In genomic region chr12:103840881-103841689, GRCh38 we compare ENCODE assay signal across 8 cellular contexts. TPM values are rescaled to one million over a fixed set of nuclear protein-coding genes. Genes with fewer than 3 reads are reported as not detected.
DNase-seq lines count a peak whose midpoint lies in the region; ATAC-seq, FAIRE-seq and TF ChIP-seq lines count a peak whose summit lies in the region.

Gene NT5DC3 (minus strand): TSS chr12:103841234. CDS start chr12:103841156, 78 bp downstream.

- TF ChIP-seq EP300 in SK-N-SH (IDR thresholded peaks at IDR 0.05; ENCODE audit: borderline replicate concordance in 1 of 2, low read depth in 1 of 2, low read length in 1 of 2): no peak

- H3F3A ChIP-seq in SK-N-SH (replicated peaks; ENCODE audit: insufficient read depth): no peaks in the 10 kb centered on the region

- H3K9me3 Mint-ChIP-seq in activated naive CD4-positive, alpha-beta T cell treated with anti-CD3 and anti-CD28 coated beads, Interleukin-2, amount 50 U/mL, for 72 hours: no peaks in the 10 kb centered on the region

- no peaks in the 10 kb centered on the region for H3K9me2 ChIP-seq in SK-N-SH

- H3K9ac ChIP-seq in SK-N-SH: peak within 1 kb of the TSS; percentile 90

- 2% methylated on average over 23 of the region's 86 CpGs for WGBS in SK-N-SH (ENCODE audit: low lambda C conversion rate)
- WGBS in pancreas, 2 donors: 1 to 2% methylated on average over 48 to 86 of the region's 86 CpGs
- WGBS in thyroid gland, 2 donors: 1% methylated on average over 18 to 30 of the region's 86 CpGs

- H3K27me3 ChIP-seq in HAP-1 (ENCODE audit: low read depth) (no peaks in the 10 kb centered on the region), SK-N-SH (ENCODE audit: insufficient read depth) (no peaks in the 10 kb centered on the region), pancreas (no peaks in the 10 kb centered on the region), thyroid gland (no peaks in the 10 kb centered on the region)

- TF ChIP-seq POLR2A in thyroid gland (IDR thresholded peaks at IDR 0.05): peak; percentile 68 to 97

- peak within 1 kb of the TSS; percentile 82 for H3K4me2 ChIP-seq in SK-N-SH

- in situ Hi-C loops in HAP-1 (cut with MboI; ENCODE audit: low sequenced_read_pairs): no loop called here

- peak within 1 kb of the TSS; percentile 44 to 65; a peak in 2 of 4 replicates for H3K27ac ChIP-seq in SK-N-SH (ENCODE audit: low read depth in 2 of 2, low read length in 1 of 2)
- peak within 1 kb of the TSS; percentile 39 to 72 (median 70) for H3K27ac ChIP-seq in pancreas
- peak within 1 kb of the TSS; percentile 42 to 81 (median 46) for H3K27ac ChIP-seq in thyroid gland

- H3K4me1 ChIP-seq in HAP-1: peaks cover 14% of the 10 kb centered on the region
- peaks cover 5 to 11% of the 10 kb centered on the region in 2 experiments; a peak in 2 of 4 replicates for H3K4me1 ChIP-seq in SK-N-SH (ENCODE audit: control insufficient read depth in 1 of 2, insufficient read depth in 2 of 2, low read depth in 1 of 2, low read length in 1 of 2)
- H3K4me1 ChIP-seq in pancreas: peaks cover 11 to 26% (median 14%) of the 10 kb centered on the region in 3 donors
- peaks cover 6 to 19% of the 10 kb centered on the region in 2 donors for H3K4me1 ChIP-seq in thyroid gland

- peak within 1 kb of the TSS; percentile 88 to 89 for H3K27ac Mint-ChIP-seq in activated naive CD4-positive, alpha-beta T cell treated with anti-CD3 and anti-CD28 coated beads, Interleukin-2, amount 50 U/mL, for 72 hours

- TF ChIP-seq RAD21 in SK-N-SH (IDR thresholded peaks at IDR 0.05; ENCODE audit: low read length): no peak

- H3K4me3 ChIP-seq in HAP-1 (peak within 1 kb of the TSS; percentile 73), SK-N-SH (ENCODE audit: low read depth in 2 of 2, low read length in 1 of 2) (peak within 1 kb of the TSS; percentile 75 to 84), pancreas (peak within 1 kb of the TSS; percentile 70 to 86 (median 77)), thyroid gland (replicated peaks in 1 of 3) (peak within 1 kb of the TSS; percentile 46 to 71 (median 68))

- no peaks in the 10 kb centered on the region for H3K9me3 ChIP-seq in HAP-1
- H3K9me3 ChIP-seq in SK-N-SH: no peaks in the 10 kb centered on the region
- H3K9me3 ChIP-seq in pancreas: no peaks in the 10 kb centered on the region
- no peaks in the 10 kb centered on the region for H3K9me3 ChIP-seq in thyroid gland

- intact Hi-C loops in head of caudate nucleus (cut with DNase I): no loop called here
- intact Hi-C loops in pancreas (cut with DNase I): no loop called here
- intact Hi-C loops in thyroid gland (cut with DNase I): no loop called here

- H3K36me3 Mint-ChIP-seq in activated naive CD4-positive, alpha-beta T cell treated with anti-CD3 and anti-CD28 coated beads, Interleukin-2, amount 50 U/mL, for 72 hours: no peaks in the 10 kb centered on the region

- peak; percentile 97 for DNase-seq in GM03348 (ENCODE audit: low spot score)
- DNase-seq in HAP-1 (ENCODE audit: low spot score in 2 of 2): peak; percentile 64 to 84
- DNase-seq in M059J (ENCODE audit: low read depth): peak; percentile 77
- peak; percentile 97 for DNase-seq in SK-N-SH
- peak; percentile 84 for DNase-seq in activated naive CD4-positive, alpha-beta T cell treated with anti-CD3 and anti-CD28 coated beads, Interleukin-2, amount 50 U/mL, for 72 hours (ENCODE audit: low spot score in 2 of 2)
- DNase-seq in head of caudate nucleus: peak; percentile 39 to 91 (median 84)
- peak; percentile 84 to 97 (median 90) for DNase-seq in pancreas
- DNase-seq in thyroid gland: peak; percentile 80 to 82

- TF ChIP-seq CTCF in SK-N-SH (IDR thresholded peaks at IDR 0.05) (no peak), pancreas (IDR thresholded peaks at IDR 0.05) (no peak), thyroid gland (IDR thresholded peaks at IDR 0.05) (no peak)

- peaks cover 17% of the 10 kb centered on the region for H4K20me1 ChIP-seq in SK-N-SH (ENCODE audit: insufficient read depth)

- peak; percentile 79 to 90 for ATAC-seq in activated naive CD4-positive, alpha-beta T cell treated with anti-CD3 and anti-CD28 coated beads, Interleukin-2, amount 50 U/mL, for 72 hours
- peak; percentile 90 to 96 (median 93) for ATAC-seq in pancreas

- CTCF ChIA-PET in SK-N-SH (lab: Yijun Ruan, JAX): interaction anchor here (0.6 to 1.3 kb wide), 5 partner anchors 10 to 208 kb away, joined by 3 to 4 read pairs (median 3); no protein-coding TSS in a partner anchor

- POLR2A ChIA-PET in SK-N-SH (lab: Yijun Ruan, JAX): interaction anchor here (0.7 to 1.6 kb wide), 5 partner anchors 9 to 297 kb away, joined by 3 to 9 read pairs (median 4); partner anchors contain the start of genes HSP90B1, NFYB and TDG

- FAIRE-seq in pancreas (lab: Jason Lieb, UNC): no peak

- H3K36me3 ChIP-seq in HAP-1 (replicated peaks) (no peaks in the 10 kb centered on the region), SK-N-SH (replicated peaks in 1 of 2; ENCODE audit: control insufficient read depth in 1 of 2, insufficient read depth in 2 of 2, low read length in 1 of 2) (peaks cover 0 to 3% of the 10 kb centered on the region in 2 experiments), pancreas (no peaks in the 10 kb centered on the region), thyroid gland (no peaks in the 10 kb centered on the region)

- peak within 1 kb of the TSS; percentile 78 for H2AFZ ChIP-seq in SK-N-SH (ENCODE audit: low read depth)

- peaks cover 47% of the 10 kb centered on the region for H3K79me2 ChIP-seq in SK-N-SH (ENCODE audit: insufficient read depth)

TF ChIP-seq in SK-N-SH, 30 proteins besides CTCF, POLR2A, EP300 and RAD21 (continues in another document):
- TF ChIP-seq POLR2AphosphoS5 (IDR thresholded peaks at IDR 0.05; ENCODE audit: low read depth, low read length): peak; percentile 84
- no peak for TF ChIP-seq USF2 (IDR thresholded peaks at IDR 0.05; ENCODE audit: borderline replicate concordance, low read depth, low read length)
- TF ChIP-seq NRF1 (IDR thresholded peaks at IDR 0.05; ENCODE audit: low read depth, low read length): peak; percentile 45
- peak; percentile 83 for TF ChIP-seq USF1 (IDR thresholded peaks at IDR 0.05; ENCODE audit: borderline replicate concordance, low read depth)
- TF ChIP-seq MXI1 (IDR thresholded peaks at IDR 0.05; ENCODE audit: low read depth, low read length): peak; percentile 98
- TF ChIP-seq MAX (IDR thresholded peaks at IDR 0.05; ENCODE audit: low read depth): peak; percentile 96
- TF ChIP-seq TAF1 (IDR thresholded peaks at IDR 0.05; ENCODE audit: borderline replicate concordance, low read depth, low read length): peak; percentile 91
- TF ChIP-seq ZBTB33 (IDR thresholded peaks at IDR 0.05; ENCODE audit: borderline replicate concordance, low read depth): no peak

RNA-seq across cellular contexts. Expression of gene NT5DC3, which starts in this region (rescaled TPM):
- 7.3 and 10.4 TPM in 2 replicates for total RNA-seq in M059J (2014; rRNA removed; shearing (Covaris generic))
- polyA plus RNA-seq in SK-N-SH (2012; rRNA removed) (11.0 and 12.5 TPM in 2 replicates), pancreas (1 to 10 TPM; 2.6 to 4.2 TPM)
- polyA plus RNA-seq in SK-N-SH (2012; cell fraction: cytosol; rRNA removed): 11.2 and 11.3 TPM in 2 replicates
- polyA plus RNA-seq in SK-N-SH (2012; cell fraction: nucleus; rRNA removed): 20.5 and 29.5 TPM in 2 replicates
- 1 to 10 TPM; 5.4 to 6.7 TPM for total RNA-seq in activated naive CD4-positive, alpha-beta T cell treated with anti-CD3 and anti-CD28 coated beads, Interleukin-2, amount 50 U/mL, for 72 hours
- total RNA-seq in pancreas (1 to 10 TPM; 2.9 to 6.4 (median 4.2) TPM), thyroid gland (1 to 10 TPM; 3.6 to 5.8 (median 4.4) TPM)

Comparison
In these comparisons a context has a peak if more than half of its experiments do, and no peak if none do; other contexts are left out.
1. Peak in every context shown above with its lines: DNase-seq, ATAC-seq, H3K4me3 ChIP-seq and H3K27ac ChIP-seq.